In the genomic region with DNA sequence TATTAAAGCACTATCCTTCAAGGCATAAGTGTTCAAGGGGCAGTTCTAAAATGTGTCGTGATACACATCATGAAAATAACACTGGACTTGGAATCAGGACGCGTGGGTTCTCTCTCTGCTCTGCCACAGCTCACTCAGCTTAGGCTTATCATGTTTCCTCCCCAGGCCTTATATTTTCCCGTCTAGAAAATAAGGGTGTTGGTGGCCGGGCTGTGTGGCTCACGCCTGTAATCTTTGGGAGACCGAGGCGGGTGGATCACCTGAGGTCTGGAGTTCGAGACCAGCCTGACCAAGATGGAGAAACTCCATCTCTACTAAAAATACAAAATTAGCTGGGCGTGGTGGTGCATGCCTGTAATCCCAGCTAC, we compare ENCODE assay signal across 15 cellular contexts.
DNase-seq lines count a peak whose midpoint lies in the region; ATAC-seq and TF ChIP-seq lines count a peak whose summit lies in the region.
"Had no signal": no experiment of that assay in that cellular context is flagged by ENCODE, and none has a peak within 500 bp of the region (broad histone marks: within the 10 kb centered on the region; RNA-seq: fewer than 3 reads in every experiment).

No MANE protein-coding gene starts in this region.

- H3K27ac Mint-ChIP-seq in WTC11 (peak overlapping the region; percentile 77), nephron (peak overlapping the region; percentile 36 to 92 (median 44))
- H3K27ac Mint-ChIP-seq: CD14-positive monocyte; CD8-positive, alpha-beta memory T cell; IgD-negative memory B cell had no signal

- POLR2A ChIA-PET in WTC11 (lab: Charles Lee): interaction anchor here (1.0 kb wide), 1 partner anchor 10 kb away, joined by 3 read pairs; no protein-coding TSS in a partner anchor

- H3K27me3 Mint-ChIP-seq in WTC11 (ENCODE audit: low read depth) (no peaks in the 10 kb centered on the region; the same call in 1 of the 2 replicates), nephron (ENCODE audit: low read depth) (peaks cover 34% of the 10 kb centered on the region)

- H3K4me1 Mint-ChIP-seq in WTC11 (peaks cover 92% of the 10 kb centered on the region), nephron (peaks cover 49% of the 10 kb centered on the region)
- H3K4me1 Mint-ChIP-seq: CD8-positive, alpha-beta memory T cell had no signal

- no peak for TF ChIP-seq EP300 in upper lobe of left lung (IDR thresholded peaks at IDR 0.05)

- H3K36me3 ChIP-seq in left ventricle myocardium inferior (no peaks in the 10 kb centered on the region), vagina (no peaks in the 10 kb centered on the region), upper lobe of left lung (no peaks in the 10 kb centered on the region)
- H3K36me3 ChIP-seq: BLaER1 had no signal

- H3K27me3 ChIP-seq in left ventricle myocardium inferior (ENCODE audit: low read depth): peaks cover 43% of the 10 kb centered on the region
- H3K27me3 ChIP-seq in vagina: no peaks in the 10 kb centered on the region
- H3K27me3 ChIP-seq in upper lobe of left lung: no peaks in the 10 kb centered on the region
- H3K27me3 ChIP-seq: BLaER1 had no signal

- no peak overlapping the region for H3K4me3 ChIP-seq in left ventricle myocardium inferior
- no peak overlapping the region for H3K4me3 ChIP-seq in vagina
- H3K4me3 ChIP-seq in upper lobe of left lung: no peak overlapping the region
- H3K4me3 ChIP-seq: BLaER1, GM23248 had no signal

- H3K9me3 ChIP-seq in left ventricle myocardium inferior (replicated peaks) (no peaks in the 10 kb centered on the region), vagina (no peaks in the 10 kb centered on the region), upper lobe of left lung (no peaks in the 10 kb centered on the region)
- H3K9me3 ChIP-seq: BLaER1 had no signal

- H3K36me3 Mint-ChIP-seq in WTC11 (no peaks in the 10 kb centered on the region), nephron (ENCODE audit: low read depth) (no peaks in the 10 kb centered on the region)
- H3K36me3 Mint-ChIP-seq: CD14-positive monocyte; CD8-positive, alpha-beta memory T cell had no signal

- H3K4me1 ChIP-seq in left ventricle myocardium inferior (no peaks in the 10 kb centered on the region), vagina (peaks cover 10% of the 10 kb centered on the region), upper lobe of left lung (no peaks in the 10 kb centered on the region)
- H3K4me1 ChIP-seq: BLaER1 had no signal

- no peaks in the 10 kb centered on the region for H3K9me3 Mint-ChIP-seq in WTC11
- H3K9me3 Mint-ChIP-seq in nephron: no peaks in the 10 kb centered on the region
- H3K9me3 Mint-ChIP-seq: CD14-positive monocyte; CD8-positive, alpha-beta memory T cell; IgD-negative memory B cell had no signal

- WGBS in upper lobe of left lung, 2 donors: 88 to 91% methylated on average over 10 of the region's 10 CpGs

- H3K4me3 Mint-ChIP-seq in WTC11 (no peak overlapping the region), nephron (no peak overlapping the region)
- H3K4me3 Mint-ChIP-seq: CD14-positive monocyte; CD8-positive, alpha-beta memory T cell; IgD-negative memory B cell had no signal

- TF ChIP-seq POLR2A in vagina (IDR thresholded peaks at IDR 0.05) (no peak), upper lobe of left lung (IDR thresholded peaks at IDR 0.05) (no peak)

- DNase-seq in left ventricle myocardium inferior (no peak), left ventricle myocardium superior (no peak), WTC11 (ENCODE audit: low spot score) (no peak), vagina (ENCODE audit: extremely low spot score in 2 of 2) (peak; percentile 19 to 69), upper lobe of left lung (no peak)
- DNase-seq in stimulated activated CD4-positive, alpha-beta T cell treated with anti-CD3 and anti-CD28 coated beads, Interleukin-2, amount 100 ng/mL, for 24 hours: no peak
- no peak for DNase-seq in stimulated activated CD4-positive, alpha-beta T cell treated with anti-CD3 and anti-CD28 coated beads, Interleukin-15, amount 100 ng/mL, for 24 hours
- DNase-seq: 8988T; CD8-positive, alpha-beta memory T cell; GDM1 had no signal

- intact Hi-C loops in left ventricle myocardium inferior (cut with micrococcal nuclease) (no loop called here), left ventricle myocardium superior (cut with micrococcal nuclease) (no loop called here), vagina (cut with DNase I) (no loop called here)

- CTCF ChIA-PET in WTC11 (lab: Charles Lee): interaction anchor here (1.3 to 3.3 kb wide), 5 partner anchors 27 to 500 kb away, joined by 3 to 13 read pairs (median 9); no protein-coding TSS in a partner anchor

- peak overlapping the region; percentile 70 for H3K27ac ChIP-seq in left ventricle myocardium inferior (replicated peaks)
- no peak overlapping the region for H3K27ac ChIP-seq in vagina
- H3K27ac ChIP-seq in upper lobe of left lung: no peak overlapping the region
- H3K27ac ChIP-seq: BLaER1, GM23248 had no signal

- TF ChIP-seq CTCF in left ventricle myocardium inferior (IDR thresholded peaks at IDR 0.05; ENCODE audit: borderline replicate concordance) (no peak), WTC11 (IDR thresholded peaks at IDR 0.05) (no peak), nephron (IDR thresholded peaks at IDR 0.05; ENCODE audit: unreplicated experiment in 3 of 3) (no peak), vagina (IDR thresholded peaks at IDR 0.05) (no peak), upper lobe of left lung (IDR thresholded peaks at IDR 0.05) (no peak)

- no peak for ATAC-seq in left ventricle myocardium superior
- ATAC-seq in WTC11: no peak
- no peak for ATAC-seq in upper lobe of left lung (ENCODE audit: low FRiP score in 2 of 2)

TF ChIP-seq in WTC11, 78 proteins besides CTCF, POLR2A, EP300 and RAD21 (continues in another document):
- TF ChIP-seq, protein P1, sequence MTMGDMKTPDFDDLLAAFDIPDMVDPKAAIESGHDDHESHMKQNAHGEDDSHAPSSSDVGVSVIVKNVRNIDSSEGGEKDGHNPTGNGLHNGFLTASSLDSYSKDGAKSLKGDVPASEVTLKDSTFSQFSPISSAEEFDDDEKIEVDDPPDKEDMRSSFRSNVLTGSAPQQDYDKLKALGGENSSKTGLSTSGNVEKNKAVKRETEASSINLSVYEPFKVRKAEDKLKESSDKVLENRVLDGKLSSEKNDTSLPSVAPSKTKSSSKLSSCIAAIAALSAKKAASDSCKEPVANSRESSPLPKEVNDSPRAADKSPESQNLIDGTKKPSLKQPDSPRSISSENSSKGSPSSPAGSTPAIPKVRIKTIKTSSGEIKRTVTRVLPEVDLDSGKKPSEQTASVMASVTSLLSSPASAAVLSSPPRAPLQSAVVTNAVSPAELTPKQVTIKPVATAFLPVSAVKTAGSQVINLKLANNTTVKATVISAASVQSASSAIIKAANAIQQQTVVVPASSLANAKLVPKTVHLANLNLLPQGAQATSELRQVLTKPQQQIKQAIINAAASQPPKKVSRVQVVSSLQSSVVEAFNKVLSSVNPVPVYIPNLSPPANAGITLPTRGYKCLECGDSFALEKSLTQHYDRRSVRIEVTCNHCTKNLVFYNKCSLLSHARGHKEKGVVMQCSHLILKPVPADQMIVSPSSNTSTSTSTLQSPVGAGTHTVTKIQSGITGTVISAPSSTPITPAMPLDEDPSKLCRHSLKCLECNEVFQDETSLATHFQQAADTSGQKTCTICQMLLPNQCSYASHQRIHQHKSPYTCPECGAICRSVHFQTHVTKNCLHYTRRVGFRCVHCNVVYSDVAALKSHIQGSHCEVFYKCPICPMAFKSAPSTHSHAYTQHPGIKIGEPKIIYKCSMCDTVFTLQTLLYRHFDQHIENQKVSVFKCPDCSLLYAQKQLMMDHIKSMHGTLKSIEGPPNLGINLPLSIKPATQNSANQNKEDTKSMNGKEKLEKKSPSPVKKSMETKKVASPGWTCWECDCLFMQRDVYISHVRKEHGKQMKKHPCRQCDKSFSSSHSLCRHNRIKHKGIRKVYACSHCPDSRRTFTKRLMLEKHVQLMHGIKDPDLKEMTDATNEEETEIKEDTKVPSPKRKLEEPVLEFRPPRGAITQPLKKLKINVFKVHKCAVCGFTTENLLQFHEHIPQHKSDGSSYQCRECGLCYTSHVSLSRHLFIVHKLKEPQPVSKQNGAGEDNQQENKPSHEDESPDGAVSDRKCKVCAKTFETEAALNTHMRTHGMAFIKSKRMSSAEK (CRISPR knock-in tag; IDR thresholded peaks at IDR 0.05; ENCODE audit: borderline replicate concordance): no peak
- TF ChIP-seq E2F1 (CRISPR knock-in tag; IDR thresholded peaks at IDR 0.05): no peak
- TF ChIP-seq SMAD4 (CRISPR knock-in tag; IDR thresholded peaks at IDR 0.05): no peak
- TF ChIP-seq HMGA2 (CRISPR knock-in tag; IDR thresholded peaks at IDR 0.05): no peak
- TF ChIP-seq FOXK1 (CRISPR knock-in tag; IDR thresholded peaks at IDR 0.05): no peak
- TF ChIP-seq, protein P2, sequence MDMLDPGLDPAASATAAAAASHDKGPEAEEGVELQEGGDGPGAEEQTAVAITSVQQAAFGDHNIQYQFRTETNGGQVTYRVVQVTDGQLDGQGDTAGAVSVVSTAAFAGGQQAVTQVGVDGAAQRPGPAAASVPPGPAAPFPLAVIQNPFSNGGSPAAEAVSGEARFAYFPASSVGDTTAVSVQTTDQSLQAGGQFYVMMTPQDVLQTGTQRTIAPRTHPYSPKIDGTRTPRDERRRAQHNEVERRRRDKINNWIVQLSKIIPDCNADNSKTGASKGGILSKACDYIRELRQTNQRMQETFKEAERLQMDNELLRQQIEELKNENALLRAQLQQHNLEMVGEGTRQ (CRISPR knock-in tag; IDR thresholded peaks at IDR 0.05): no peak
- TF ChIP-seq OVOL2 (CRISPR knock-in tag; IDR thresholded peaks at IDR 0.05; ENCODE audit: borderline replicate concordance): no peak
- TF ChIP-seq, protein P3, sequence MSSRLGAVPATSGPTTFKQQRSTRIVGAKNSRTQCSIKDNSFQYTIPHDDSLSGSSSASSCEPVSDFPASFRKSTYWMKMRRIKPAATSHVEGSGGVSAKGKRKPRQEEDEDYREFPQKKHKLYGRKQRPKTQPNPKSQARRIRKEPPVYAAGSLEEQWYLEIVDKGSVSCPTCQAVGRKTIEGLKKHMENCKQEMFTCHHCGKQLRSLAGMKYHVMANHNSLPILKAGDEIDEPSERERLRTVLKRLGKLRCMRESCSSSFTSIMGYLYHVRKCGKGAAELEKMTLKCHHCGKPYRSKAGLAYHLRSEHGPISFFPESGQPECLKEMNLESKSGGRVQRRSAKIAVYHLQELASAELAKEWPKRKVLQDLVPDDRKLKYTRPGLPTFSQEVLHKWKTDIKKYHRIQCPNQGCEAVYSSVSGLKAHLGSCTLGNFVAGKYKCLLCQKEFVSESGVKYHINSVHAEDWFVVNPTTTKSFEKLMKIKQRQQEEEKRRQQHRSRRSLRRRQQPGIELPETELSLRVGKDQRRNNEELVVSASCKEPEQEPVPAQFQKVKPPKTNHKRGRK (CRISPR knock-in tag; IDR thresholded peaks at IDR 0.05; ENCODE audit: borderline replicate concordance): no peak

Comparison
In these comparisons a context has a peak if more than half of its experiments do, and no peak if none do; other contexts are left out.
1. DNase-seq: peak in vagina (2 of 2); none in left ventricle myocardium inferior (single experiment), left ventricle myocardium superior (single experiment), WTC11 (single experiment), upper lobe of left lung (0 of 2), stimulated activated CD4-positive, alpha-beta T cell treated with anti-CD3 and anti-CD28 coated beads, Interleukin-2, amount 100 ng/mL, for 24 hours (0 of 2) and stimulated activated CD4-positive, alpha-beta T cell treated with anti-CD3 and anti-CD28 coated beads, Interleukin-15, amount 100 ng/mL, for 24 hours (single experiment).